35 cellular contexts compared by ENCODE assay signal in the genomic region with DNA sequence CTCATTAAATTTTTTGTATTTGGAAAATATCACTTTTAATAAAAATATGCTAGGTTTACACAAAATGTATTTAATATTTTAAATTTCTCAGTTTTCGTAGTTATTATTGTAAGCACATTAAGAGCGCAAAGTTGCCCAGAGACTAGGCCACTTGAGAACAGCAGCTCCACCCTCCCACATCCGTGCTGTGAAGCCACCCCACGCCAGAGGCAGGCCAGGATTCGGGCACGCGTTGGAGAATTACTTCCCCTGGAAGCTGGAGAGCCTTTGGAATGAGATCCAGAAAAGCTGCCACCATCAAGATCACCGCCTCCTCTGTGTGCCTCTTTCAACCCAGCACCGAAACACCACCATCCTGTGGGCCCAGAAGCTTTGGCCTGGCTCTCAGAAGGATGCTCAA. TPM values are rescaled to one million over a fixed set of nuclear protein-coding genes. Genes with fewer than 3 reads are reported as not detected.
"Had no signal": no experiment of that assay in that cellular context is flagged by ENCODE, and none has a peak within 500 bp of the region (broad histone marks: within the 10 kb centered on the region; RNA-seq: fewer than 3 reads in every experiment).

No MANE protein-coding gene starts in this region.

- H3K27me3 ChIP-seq: right lobe of liver had no signal

- H3K36me3 ChIP-seq: lower lobe of right lung, neutrophil, right atrium auricular region, right lobe of liver, tibial nerve, upper lobe of left lung, vagina had no signal

- H3K4me3 Mint-ChIP-seq: naive thymus-derived CD8-positive, alpha-beta T cell; nephron; neural crest cell; stimulated activated memory B cell treated with anti-CD40 and anti-IgM and Interleukin-4, amounts not matched to agents 10 μg/mL and 1 μg/mL and 100 μg/mL, for 72 hours; stimulated activated naive CD8-positive, alpha-beta T cell treated with anti-CD3 and anti-CD28 coated beads, Interleukin-15, amount 100 ng/mL, for 72 hours had no signal

- H3K27ac Mint-ChIP-seq: naive thymus-derived CD8-positive, alpha-beta T cell; nephron; progenitor cell of endocrine pancreas; stimulated activated memory B cell treated with anti-CD40 and anti-IgM and Interleukin-4, amounts not matched to agents 10 μg/mL and 1 μg/mL and 100 μg/mL, for 72 hours; stimulated activated naive CD8-positive, alpha-beta T cell treated with anti-CD3 and anti-CD28 coated beads, Interleukin-15, amount 100 ng/mL, for 72 hours had no signal

- H3K4me1 ChIP-seq: lower lobe of right lung, parathyroid adenoma, right lobe of liver, vagina had no signal

- ATAC-seq: left ventricle myocardium superior; lower lobe of right lung; naive thymus-derived CD8-positive, alpha-beta T cell; stimulated activated memory B cell treated with anti-CD40 and anti-IgM and Interleukin-4, amounts not matched to agents 10 μg/mL and 1 μg/mL and 100 μg/mL, for 72 hours; stimulated activated naive CD8-positive, alpha-beta T cell treated with anti-CD3 and anti-CD28 coated beads, Interleukin-15, amount 100 ng/mL, for 72 hours had no signal

- H3K36me3 Mint-ChIP-seq: stimulated activated memory B cell treated with anti-CD40 and anti-IgM and Interleukin-4, amounts not matched to agents 10 μg/mL and 1 μg/mL and 100 μg/mL, for 72 hours had no signal

- H3K27ac ChIP-seq: lower lobe of right lung, neutrophil, parathyroid adenoma, right atrium auricular region, right lobe of liver, tibial nerve, upper lobe of left lung, vagina had no signal

- DNase-seq: islet precursor cell; left ventricle myocardium superior; lower lobe of right lung; mammary epithelial cell; mesenchymal stem cell; naive thymus-derived CD8-positive, alpha-beta T cell; occipital lobe; right lobe of liver; stimulated activated CD4-positive, alpha-beta T cell treated with anti-CD3 and anti-CD28 coated beads, Interleukin-1b, Interleukin-23, amount 100 ng/mL, for 48 hours; stimulated activated CD4-positive, alpha-beta T cell treated with anti-CD3 and anti-CD28 coated beads, Interleukin-2, amount 100 ng/mL, for 48 hours; stimulated activated CD4-positive, alpha-beta T cell treated with anti-CD3 and anti-CD28 coated beads, Interleukin-4, amount 100 ng/mL, for 4 hours; stimulated activated CD8-positive, alpha-beta memory T cell treated with anti-CD3 and anti-CD28 coated beads, Interleukin-4, amount 100 ng/mL, for 48 hours; stimulated activated naive CD4-positive, alpha-beta T cell treated with Interleukin-2 at 50 U/mL for 16 hours; stimulated activated naive CD8-positive, alpha-beta T cell treated with anti-CD3 and anti-CD28 coated beads, Interleukin-15, amount 100 ng/mL, for 72 hours; substantia nigra; upper lobe of left lung had no signal

- H3K4me1 Mint-ChIP-seq: naive thymus-derived CD8-positive, alpha-beta T cell; nephron; stimulated activated memory B cell treated with anti-CD40 and anti-IgM and Interleukin-4, amounts not matched to agents 10 μg/mL and 1 μg/mL and 100 μg/mL, for 72 hours; stimulated activated naive CD8-positive, alpha-beta T cell treated with anti-CD3 and anti-CD28 coated beads, Interleukin-15, amount 100 ng/mL, for 72 hours had no signal

- H3K4me3 ChIP-seq: lower lobe of right lung, right atrium auricular region, right lobe of liver, smooth muscle cell, tibial nerve, upper lobe of left lung, vagina had no signal

- H3K9me3 ChIP-seq: neutrophil, right lobe of liver, vagina had no signal

RNA-seq across cellular contexts. Expression of a gene that starts 41.0 kb away (rescaled TPM):
- total RNA-seq: kidney epithelial cell; left ventricle myocardium superior; lower lobe of right lung; mammary epithelial cell; mucosa of gallbladder; naive thymus-derived CD8-positive, alpha-beta T cell; neural crest cell; occipital lobe; osteocyte; progenitor cell of endocrine pancreas; pulmonary artery endothelial cell; renal cortical epithelial cell; right atrium auricular region; right lobe of liver; skeletal muscle tissue; smooth muscle cell; temporal lobe; tibial nerve; upper lobe of left lung; urinary bladder; vagina had no signal
- polyA plus RNA-seq: mammary epithelial cell; naive thymus-derived CD8-positive, alpha-beta T cell; smooth muscle cell; thymus; urinary bladder had no signal
